In genomic region chr10:30058570-30059132, GRCh38 we compare ENCODE assay signal across 7 cellular contexts. TPM values are rescaled to one million over a fixed set of nuclear protein-coding genes. Genes with fewer than 3 reads are reported as not detected.
A peak's percentile ranks its signal among the peaks of the same experiment; 100 is the strongest.
DNase-seq lines count a peak whose midpoint lies in the region; ATAC-seq and TF ChIP-seq lines count a peak whose summit lies in the region.

No MANE protein-coding gene starts in this region.

- ATAC-seq in stimulated activated memory B cell treated with anti-CD40 and anti-IgM and Interleukin-4, amounts not matched to agents 10 μg/mL and 1 μg/mL and 100 μg/mL, for 72 hours, result peak; percentile 11
- ATAC-seq in GM18867 (IDR thresholded peaks at IDR 0.05; ENCODE audit: unreplicated experiment) (no peak), HG03520 (IDR thresholded peaks at IDR 0.05; ENCODE audit: unreplicated experiment) (no peak)

- no peaks in the 10 kb centered on the region for H3K9me3 Mint-ChIP-seq in activated T-helper 1 cell treated with anti-CD3 and anti-CD28 coated beads, Interleukin-12 subunit alpha, Interleukin-12 subunit beta, Interleukin-2, Interleukin-4 antibody, amounts not matched to agents 30 ng/mL and 10 ng/mL and 1 ng/mL, durations not matched to agents 14 hours and 24 hours and 36 hours
- H3K9me3 Mint-ChIP-seq in stimulated activated memory B cell treated with anti-CD40 and anti-IgM and Interleukin-4, amounts not matched to agents 10 μg/mL and 1 μg/mL and 100 μg/mL, for 72 hours, result no peaks in the 10 kb centered on the region

- intact Hi-C loops in activated T-helper 1 cell treated with anti-CD3 and anti-CD28 coated beads, Interleukin-12 subunit alpha, Interleukin-12 subunit beta, Interleukin-2, Interleukin-4 antibody, amounts not matched to agents 30 ng/mL and 10 ng/mL and 1 ng/mL, durations not matched to agents 14 hours and 24 hours and 36 hours (cut with micrococcal nuclease), result loop anchor here (5.0 kb wide), 1 partner anchor 56 kb away; no protein-coding TSS in a partner anchor

- H3K36me3 Mint-ChIP-seq in activated T-helper 1 cell treated with anti-CD3 and anti-CD28 coated beads, Interleukin-12 subunit alpha, Interleukin-12 subunit beta, Interleukin-2, Interleukin-4 antibody, amounts not matched to agents 30 ng/mL and 10 ng/mL and 1 ng/mL, durations not matched to agents 14 hours and 24 hours and 36 hours (ENCODE audit: low read depth), result no peaks in the 10 kb centered on the region
- no peaks in the 10 kb centered on the region for H3K36me3 Mint-ChIP-seq in stimulated activated memory B cell treated with anti-CD40 and anti-IgM and Interleukin-4, amounts not matched to agents 10 μg/mL and 1 μg/mL and 100 μg/mL, for 72 hours

- peak overlapping the region; percentile 66 for H3K4me3 ChIP-seq in iPS-18c (ENCODE audit: insufficient read depth, low read depth, low read length)

- peak overlapping the region; percentile 55 for H3K4me3 Mint-ChIP-seq in activated T-helper 1 cell treated with anti-CD3 and anti-CD28 coated beads, Interleukin-12 subunit alpha, Interleukin-12 subunit beta, Interleukin-2, Interleukin-4 antibody, amounts not matched to agents 30 ng/mL and 10 ng/mL and 1 ng/mL, durations not matched to agents 14 hours and 24 hours and 36 hours
- H3K4me3 Mint-ChIP-seq in stimulated activated memory B cell treated with anti-CD40 and anti-IgM and Interleukin-4, amounts not matched to agents 10 μg/mL and 1 μg/mL and 100 μg/mL, for 72 hours, result no peak overlapping the region

- H3K27ac Mint-ChIP-seq in activated T-helper 1 cell treated with anti-CD3 and anti-CD28 coated beads, Interleukin-12 subunit alpha, Interleukin-12 subunit beta, Interleukin-2, Interleukin-4 antibody, amounts not matched to agents 30 ng/mL and 10 ng/mL and 1 ng/mL, durations not matched to agents 14 hours and 24 hours and 36 hours, result no peak overlapping the region
- no peak overlapping the region for H3K27ac Mint-ChIP-seq in stimulated activated memory B cell treated with anti-CD40 and anti-IgM and Interleukin-4, amounts not matched to agents 10 μg/mL and 1 μg/mL and 100 μg/mL, for 72 hours

- H3K4me1 Mint-ChIP-seq in activated T-helper 1 cell treated with anti-CD3 and anti-CD28 coated beads, Interleukin-12 subunit alpha, Interleukin-12 subunit beta, Interleukin-2, Interleukin-4 antibody, amounts not matched to agents 30 ng/mL and 10 ng/mL and 1 ng/mL, durations not matched to agents 14 hours and 24 hours and 36 hours (ENCODE audit: low read depth), result peaks cover 12% of the 10 kb centered on the region
- peaks cover 7% of the 10 kb centered on the region for H3K4me1 Mint-ChIP-seq in stimulated activated memory B cell treated with anti-CD40 and anti-IgM and Interleukin-4, amounts not matched to agents 10 μg/mL and 1 μg/mL and 100 μg/mL, for 72 hours

- H3K9me3 ChIP-seq in iPS-18c (ENCODE audit: control insufficient read depth, insufficient read depth, low read length), result no peaks in the 10 kb centered on the region

- CTCF ChIA-PET in HEK293T (lab: Yijun Ruan, JAX), result no interaction called here

- DNase-seq in HEK293T (ENCODE audit: extremely low spot score) (peak; percentile 20), HPDE6-E6E7 (ENCODE audit: extremely low spot score) (no peak)
- DNase-seq in activated T-helper 1 cell treated with anti-CD3 and anti-CD28 coated beads, Interleukin-12 subunit alpha, Interleukin-12 subunit beta, Interleukin-2, Interleukin-4 antibody, amounts not matched to agents 30 ng/mL and 10 ng/mL and 1 ng/mL, durations not matched to agents 14 hours and 24 hours and 36 hours (ENCODE audit: low spot score), result no peak

- POLR2A ChIA-PET in HEK293T (lab: Yijun Ruan, JAX), result interaction anchor here (1.0 kb wide), 1 partner anchor 115 kb away, joined by 3 read pairs; no protein-coding TSS in a partner anchor

- H3K27me3 Mint-ChIP-seq in activated T-helper 1 cell treated with anti-CD3 and anti-CD28 coated beads, Interleukin-12 subunit alpha, Interleukin-12 subunit beta, Interleukin-2, Interleukin-4 antibody, amounts not matched to agents 30 ng/mL and 10 ng/mL and 1 ng/mL, durations not matched to agents 14 hours and 24 hours and 36 hours (ENCODE audit: insufficient read depth), result peaks cover 70% of the 10 kb centered on the region
- peaks cover 57% of the 10 kb centered on the region for H3K27me3 Mint-ChIP-seq in stimulated activated memory B cell treated with anti-CD40 and anti-IgM and Interleukin-4, amounts not matched to agents 10 μg/mL and 1 μg/mL and 100 μg/mL, for 72 hours

TF ChIP-seq in HEK293T, 16 proteins besides CTCF, POLR2A, EP300 and RAD21:
- TF ChIP-seq FOXA1 (IDR thresholded peaks at IDR 0.05) (no peak), FOXM1 (IDR thresholded peaks at IDR 0.05; ENCODE audit: borderline replicate concordance) (no peak), ZNF384 (IDR thresholded peaks at IDR 0.05) (no peak), CTBP1 (IDR thresholded peaks at IDR 0.05; ENCODE audit: borderline replicate concordance) (no peak)

RNA-seq across cellular contexts. Expression of gene JCAD, which starts 0.7 kb away (rescaled TPM):
- total RNA-seq in activated T-helper 1 cell treated with anti-CD3 and anti-CD28 coated beads, Interleukin-12 subunit alpha, Interleukin-12 subunit beta, Interleukin-2, Interleukin-4 antibody, amounts not matched to agents 30 ng/mL and 10 ng/mL and 1 ng/mL, durations not matched to agents 14 hours and 24 hours and 36 hours, result 0.15 and 0.31 TPM in 2 replicates
